In the genomic region with DNA sequence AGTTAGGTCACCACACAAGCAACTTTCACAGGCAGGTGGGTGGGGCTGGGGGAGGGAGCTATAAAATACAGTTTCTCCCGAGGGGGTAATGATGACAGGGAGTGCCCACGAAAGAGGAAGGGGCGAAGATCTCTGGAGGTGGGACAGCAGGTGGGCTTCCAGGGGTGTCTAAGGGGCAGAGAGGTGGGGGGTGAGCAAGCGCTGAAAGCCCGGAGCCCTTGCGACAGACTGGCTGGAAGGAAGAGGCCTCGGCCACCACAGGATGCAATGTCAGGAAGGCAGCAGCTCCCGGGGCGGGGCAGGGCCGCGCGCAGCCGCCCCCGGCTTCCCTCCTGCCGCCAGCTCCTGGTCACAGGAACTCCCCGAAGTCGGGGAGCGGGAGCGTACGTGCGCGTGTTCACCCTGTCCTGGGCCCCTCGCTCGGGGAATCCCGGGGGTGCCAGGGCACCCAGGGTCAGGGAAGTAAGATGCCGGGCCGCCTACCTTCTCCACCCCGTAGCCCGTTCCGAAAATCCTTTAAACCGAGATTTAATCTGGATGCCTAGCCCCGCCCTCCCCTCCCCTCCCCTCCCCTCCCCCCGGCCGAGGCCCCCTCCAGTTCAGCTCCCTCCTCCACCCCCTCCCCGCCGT, we compare ENCODE assay signal across 8 cellular contexts.
DNase-seq lines count a peak whose midpoint lies in the region; ATAC-seq and TF ChIP-seq lines count a peak whose summit lies in the region.

No MANE protein-coding gene starts in this region.

- H3K4me1 ChIP-seq in thoracic aorta (ENCODE audit: control insufficient read depth in 1 of 2, low read depth in 2 of 2) = peaks cover 31 to 47% of the 10 kb centered on the region in 2 donors

- CTCF ChIA-PET in activated CD8-positive, alpha-beta T cell treated with anti-CD3 and anti-CD28 coated beads for 36 hours (lab: Charles Lee) = interaction anchor here (1.4 to 1.7 kb wide), 2 partner anchors 106 to 1195 kb away, joined by 3 to 4 read pairs; no protein-coding TSS in a partner anchor

- no peak for TF ChIP-seq CTCF in activated CD8-positive, alpha-beta T cell treated with anti-CD3 and anti-CD28 coated beads for 36 hours (IDR thresholded peaks at IDR 0.05)
- no peak for TF ChIP-seq CTCF in thoracic aorta (IDR thresholded peaks at IDR 0.05)

- DNase-seq in AG08395 (ENCODE audit: low spot score) = peak; percentile 82
- DNase-seq in KG1 (lab: John Stamatoyannopoulos, UW) = peak; percentile 73
- peak; percentile 88 for DNase-seq in activated CD8-positive, alpha-beta T cell treated with anti-CD3 and anti-CD28 coated beads for 36 hours
- DNase-seq in epithelial cell of prostate (ENCODE audit: low read depth, low spot score) = no peak
- DNase-seq in naive B cell = peak; percentile 35
- DNase-seq in thoracic aorta (ENCODE audit: low spot score) = no peak
- no peak for DNase-seq in DMS153 treated with DMSO at 0.1 percent for 48 hours (lab: John Stamatoyannopoulos, UW; ENCODE audit: unreplicated experiment)

- H3K36me3 ChIP-seq in thoracic aorta = no peaks in the 10 kb centered on the region

- no peaks in the 10 kb centered on the region for H3K9me3 ChIP-seq in thoracic aorta

- H3K9me3 Mint-ChIP-seq in activated CD8-positive, alpha-beta T cell treated with anti-CD3 and anti-CD28 coated beads for 36 hours = no peaks in the 10 kb centered on the region
- H3K9me3 Mint-ChIP-seq in naive B cell = no peaks in the 10 kb centered on the region

- peak overlapping the region; percentile 78 for H3K4me3 Mint-ChIP-seq in activated CD8-positive, alpha-beta T cell treated with anti-CD3 and anti-CD28 coated beads for 36 hours
- H3K4me3 Mint-ChIP-seq in naive B cell = peak overlapping the region; percentile 67 to 93 (median 88)

- no peaks in the 10 kb centered on the region for H3K27me3 ChIP-seq in thoracic aorta (replicated peaks; ENCODE audit: insufficient read depth)

- peak overlapping the region; percentile 73 for H3K4me3 ChIP-seq in thoracic aorta

- peaks cover 27% of the 10 kb centered on the region for H3K36me3 Mint-ChIP-seq in activated CD8-positive, alpha-beta T cell treated with anti-CD3 and anti-CD28 coated beads for 36 hours (ENCODE audit: low read depth)
- H3K36me3 Mint-ChIP-seq in naive B cell = no peaks in the 10 kb centered on the region

- H3K27ac ChIP-seq in epithelial cell of prostate (peak overlapping the region; percentile 13), thoracic aorta (peak overlapping the region in 1 of 2 donors; percentile 9)

- H3K27me3 Mint-ChIP-seq in activated CD8-positive, alpha-beta T cell treated with anti-CD3 and anti-CD28 coated beads for 36 hours = no peaks in the 10 kb centered on the region
- no peaks in the 10 kb centered on the region for H3K27me3 Mint-ChIP-seq in naive B cell

- POLR2A ChIA-PET in activated CD8-positive, alpha-beta T cell treated with anti-CD3 and anti-CD28 coated beads for 36 hours (lab: Charles Lee) = interaction anchor here (0.7 to 4.6 kb wide), 7 partner anchors 9 to 107 kb away, joined by 3 to 26 read pairs (median 4); a partner anchor contains a TSS

- peak overlapping the region; percentile 88 for H3K27ac Mint-ChIP-seq in activated CD8-positive, alpha-beta T cell treated with anti-CD3 and anti-CD28 coated beads for 36 hours
- H3K27ac Mint-ChIP-seq in naive B cell = peak overlapping the region; percentile 18 to 95 (median 84)

- intact Hi-C loops in activated CD8-positive, alpha-beta T cell treated with anti-CD3 and anti-CD28 coated beads for 36 hours (cut with micrococcal nuclease) = loop anchor here (10.0 kb wide), 1 partner anchor 83 kb away; no protein-coding TSS in a partner anchor

- H3K4me1 Mint-ChIP-seq in activated CD8-positive, alpha-beta T cell treated with anti-CD3 and anti-CD28 coated beads for 36 hours (ENCODE audit: low read depth) = peaks cover 53% of the 10 kb centered on the region
- peaks cover 40 to 54% (median 47%) of the 10 kb centered on the region in 3 donors for H3K4me1 Mint-ChIP-seq in naive B cell

- ATAC-seq in GM19025 (IDR thresholded peaks at IDR 0.05; ENCODE audit: low read depth, unreplicated experiment) (peak; percentile 25), naive B cell (ENCODE audit: low read depth in 2 of 2) (peak; percentile 29), thoracic aorta (ENCODE audit: insufficient number of reproducible peaks, low FRiP score, low read depth) (no peak)
- ATAC-seq in activated CD8-positive, alpha-beta T cell treated with anti-CD3 and anti-CD28 coated beads for 36 hours = peak; percentile 57

Comparison
In these comparisons a context has a peak if more than half of its experiments do, and no peak if none do; other contexts are left out.
1. DNase-seq: peak in AG08395 (single experiment), KG1 (single experiment), activated CD8-positive, alpha-beta T cell treated with anti-CD3 and anti-CD28 coated beads for 36 hours (single experiment) and naive B cell (single experiment); none in epithelial cell of prostate (single experiment), thoracic aorta (single experiment) and DMS153 treated with DMSO at 0.1 percent for 48 hours (single experiment).